18 cellular contexts compared by ENCODE assay signal in genomic region chr3:148223266-148223665, GRCh38.
"Had no signal": no experiment of that assay in that cellular context is flagged by ENCODE, and none has a peak within 500 bp of the region (broad histone marks: within the 10 kb centered on the region; RNA-seq: fewer than 3 reads in every experiment).

No MANE protein-coding gene starts in this region.

- H3K9me3 Mint-ChIP-seq: activated CD4-positive, alpha-beta memory T cell treated with anti-CD3 and anti-CD28 coated beads, Interleukin-2, amount 10 ng/mL, durations not matched to agents 7 days and 5 days had no signal

- H3K27me3 Mint-ChIP-seq: activated CD4-positive, alpha-beta memory T cell treated with anti-CD3 and anti-CD28 coated beads, Interleukin-2, amount 10 ng/mL, durations not matched to agents 7 days and 5 days; activated CD8-positive, alpha-beta memory T cell treated with anti-CD3 and anti-CD28 coated beads, Interleukin-2, amount 10 ng/mL, durations not matched to agents 7 days and 5 days; activated naive CD8-positive, alpha-beta T cell had no signal

- ATAC-seq: activated CD8-positive, alpha-beta memory T cell treated with anti-CD3 and anti-CD28 coated beads, Interleukin-2, amount 10 ng/mL, durations not matched to agents 7 days and 5 days; foreskin keratinocyte; lower lobe of right lung; natural killer cell; right lobe of liver had no signal

- H3K36me3 Mint-ChIP-seq: activated CD8-positive, alpha-beta memory T cell treated with anti-CD3 and anti-CD28 coated beads, Interleukin-2, amount 10 ng/mL, durations not matched to agents 7 days and 5 days; activated naive CD8-positive, alpha-beta T cell; natural killer cell had no signal

- H3K4me1 Mint-ChIP-seq: activated CD4-positive, alpha-beta memory T cell treated with anti-CD3 and anti-CD28 coated beads, Interleukin-2, amount 10 ng/mL, durations not matched to agents 7 days and 5 days; activated CD8-positive, alpha-beta memory T cell treated with anti-CD3 and anti-CD28 coated beads, Interleukin-2, amount 10 ng/mL, durations not matched to agents 7 days and 5 days; natural killer cell had no signal

- H3K79me2 ChIP-seq: parathyroid adenoma had no signal

- H2AFZ ChIP-seq: parathyroid adenoma had no signal

- H3K36me3 ChIP-seq: lower lobe of right lung, right lobe of liver, spleen, thyroid gland had no signal

- H3K27ac Mint-ChIP-seq: activated CD4-positive, alpha-beta memory T cell treated with anti-CD3 and anti-CD28 coated beads, Interleukin-2, amount 10 ng/mL, durations not matched to agents 7 days and 5 days; activated CD8-positive, alpha-beta memory T cell treated with anti-CD3 and anti-CD28 coated beads, Interleukin-2, amount 10 ng/mL, durations not matched to agents 7 days and 5 days; activated naive CD8-positive, alpha-beta T cell; natural killer cell had no signal

- H3K4me3 Mint-ChIP-seq: activated CD4-positive, alpha-beta memory T cell treated with anti-CD3 and anti-CD28 coated beads, Interleukin-2, amount 10 ng/mL, durations not matched to agents 7 days and 5 days; activated CD8-positive, alpha-beta memory T cell treated with anti-CD3 and anti-CD28 coated beads, Interleukin-2, amount 10 ng/mL, durations not matched to agents 7 days and 5 days; activated naive CD8-positive, alpha-beta T cell; natural killer cell had no signal

- H3K27ac ChIP-seq: breast epithelium, foreskin keratinocyte, lower lobe of right lung, parathyroid adenoma, right lobe of liver, spleen, thyroid gland had no signal

- DNase-seq: activated CD4-positive, alpha-beta memory T cell treated with anti-CD3 and anti-CD28 coated beads, Interleukin-2, amount 10 ng/mL, durations not matched to agents 7 days and 5 days; activated CD4-positive, alpha-beta T cell treated with anti-CD3 and anti-CD28 coated beads for 48 hours; activated CD8-positive, alpha-beta memory T cell treated with anti-CD3 and anti-CD28 coated beads, Interleukin-2, amount 10 ng/mL, durations not matched to agents 7 days and 5 days; amygdala; cortex of kidney; foreskin keratinocyte; glutamatergic neuron; hippocampal formation; lower lobe of right lung; natural killer cell; right lobe of liver; spleen; stimulated activated CD8-positive, alpha-beta memory T cell treated with anti-CD3 and anti-CD28 coated beads, Interleukin-4, amount 100 ng/mL, for 48 hours; stimulated activated naive CD4-positive, alpha-beta T cell; thyroid gland had no signal

- H3K27me3 ChIP-seq: breast epithelium, foreskin keratinocyte, right lobe of liver, spleen, thyroid gland had no signal

- H3K4me1 ChIP-seq: breast epithelium, lower lobe of right lung, parathyroid adenoma, right lobe of liver, spleen, thyroid gland had no signal

- H3K9me3 ChIP-seq: breast epithelium, lower lobe of right lung, right lobe of liver, spleen, thyroid gland had no signal

- H3K4me3 ChIP-seq: breast epithelium, lower lobe of right lung, right lobe of liver, spleen, thyroid gland had no signal

- H3K9ac ChIP-seq: parathyroid adenoma had no signal
